ENCODE assay signal across 8 cellular contexts in the genomic region with DNA sequence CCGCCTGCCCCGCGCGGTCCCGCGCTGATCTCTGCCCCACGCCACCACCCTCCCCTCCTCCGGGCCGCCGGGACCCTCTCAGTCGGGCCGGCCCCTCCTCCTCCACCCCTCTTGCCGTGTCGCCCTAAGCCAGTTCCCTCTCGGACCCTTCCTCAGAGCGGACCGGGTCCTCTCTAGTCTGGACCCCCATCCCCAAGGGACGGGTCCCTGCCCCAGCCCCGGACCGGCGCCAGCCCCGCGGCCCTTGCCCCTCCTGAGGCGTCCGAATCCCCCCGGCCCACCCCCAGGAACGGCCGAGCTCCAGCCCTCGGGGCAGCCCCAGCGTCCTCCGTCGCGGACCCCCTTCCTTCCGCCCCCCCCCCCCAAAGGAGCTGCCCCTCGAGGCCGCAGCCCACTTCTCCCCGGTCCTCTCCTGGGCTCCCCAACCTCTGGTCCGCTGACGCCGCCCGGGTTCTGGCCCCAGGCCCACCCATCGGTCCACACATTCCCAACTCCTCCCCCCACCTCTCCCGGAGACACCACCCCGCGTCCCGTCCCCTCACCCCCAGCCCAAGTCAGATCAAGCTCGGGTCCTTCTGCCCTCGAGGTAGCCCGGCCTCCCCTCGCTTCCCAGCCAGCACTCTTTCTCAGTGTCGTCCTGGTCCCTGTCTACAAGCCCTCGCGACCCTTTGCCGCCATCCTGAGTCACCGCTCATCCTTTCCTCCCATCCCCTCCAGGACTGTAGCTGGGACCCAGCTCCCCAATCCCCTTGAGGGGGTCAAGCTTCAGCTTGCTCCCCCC. TPM values are rescaled to one million over a fixed set of nuclear protein-coding genes. Genes with fewer than 3 reads are reported as not detected.
DNase-seq lines count a peak whose midpoint lies in the region; ATAC-seq and TF ChIP-seq lines count a peak whose summit lies in the region.

No MANE protein-coding gene starts in this region.

- peak overlapping the region; percentile 75; the same call in 1 of the 2 replicates for H2AFZ ChIP-seq in SK-N-SH (ENCODE audit: low read depth)

- H3K9me3 ChIP-seq in SK-N-SH, result no peaks in the 10 kb centered on the region

- H3K79me2 ChIP-seq in SK-N-SH (ENCODE audit: insufficient read depth), result peaks cover 12% of the 10 kb centered on the region

- peaks cover 14% of the 10 kb centered on the region for H3F3A ChIP-seq in SK-N-SH (replicated peaks; ENCODE audit: insufficient read depth)

- CTCF ChIA-PET in SK-N-SH (lab: Yijun Ruan, JAX), result interaction anchor here (2.2 to 3.0 kb wide), 3 partner anchors 38 to 235 kb away, joined by 11 to 14 read pairs (median 11); no protein-coding TSS in a partner anchor

- ATAC-seq in naive thymus-derived CD8-positive, alpha-beta T cell, result no peak
- ATAC-seq in GM18519 (IDR thresholded peaks at IDR 0.05; ENCODE audit: low FRiP score, unreplicated experiment), result no peak

- DNase-seq in NCI-H1417 (lab: John Stamatoyannopoulos, UW) (peak in 2 of 3 experiments; percentile 68 to 71), NCI-H1417 treated with DMSO at 0.1 percent for 48 hours (lab: John Stamatoyannopoulos, UW) (no peak), SK-N-SH (peak; percentile 35), endothelial cell (ENCODE audit: low spot score) (no peak), NCI-H2081 (lab: John Stamatoyannopoulos, UW) (no peak), SKM-1 (lab: John Stamatoyannopoulos, UW; ENCODE audit: unreplicated experiment) (no peak)
- peak in 3 of 10 donors; percentile 7 to 15 (median 12) for DNase-seq in naive thymus-derived CD8-positive, alpha-beta T cell

- no peak for TF ChIP-seq EP300 in SK-N-SH (IDR thresholded peaks at IDR 0.05; ENCODE audit: borderline replicate concordance in 1 of 2, low read depth in 1 of 2, low read length in 1 of 2)

- POLR2A ChIA-PET in SK-N-SH (lab: Yijun Ruan, JAX), result no interaction called here
- POLR2A ChIA-PET in naive thymus-derived CD8-positive, alpha-beta T cell (lab: Charles Lee), result interaction anchor here (0.8 to 1.7 kb wide), 5 partner anchors 17 to 149 kb away, joined by 3 to 6 read pairs (median 5); a partner anchor contains a TSS

- H3K4me1 Mint-ChIP-seq in endothelial cell (ENCODE audit: unreplicated experiment), result peaks cover 5% of the 10 kb centered on the region
- H3K4me1 Mint-ChIP-seq in naive thymus-derived CD8-positive, alpha-beta T cell, result peaks cover 10 to 21% (median 19%) of the 10 kb centered on the region in 4 donors

- no peaks in the 10 kb centered on the region for H3K27me3 ChIP-seq in SK-N-SH (ENCODE audit: insufficient read depth)

- H3K4me2 ChIP-seq in SK-N-SH, result peak overlapping the region; percentile 86

- H3K36me3 ChIP-seq in SK-N-SH (replicated peaks in 1 of 2; ENCODE audit: control insufficient read depth in 1 of 2, insufficient read depth in 2 of 2, low read length in 1 of 2), result no peaks in the 10 kb centered on the region

- no peaks in the 10 kb centered on the region for H3K36me3 Mint-ChIP-seq in endothelial cell (ENCODE audit: low read depth, unreplicated experiment)
- H3K36me3 Mint-ChIP-seq in naive thymus-derived CD8-positive, alpha-beta T cell, result no peaks in the 10 kb centered on the region

- no peak for TF ChIP-seq CTCF in SK-N-SH (IDR thresholded peaks at IDR 0.05)
- TF ChIP-seq CTCF in endothelial cell (IDR thresholded peaks at IDR 0.05; ENCODE audit: unreplicated experiment), result no peak

- H3K4me1 ChIP-seq in SK-N-SH (ENCODE audit: control insufficient read depth in 1 of 2, insufficient read depth in 2 of 2, low read depth in 1 of 2, low read length in 1 of 2), result peaks cover 9 to 11% of the 10 kb centered on the region in 2 experiments; a peak in 2 of 4 replicates

- peak overlapping the region; percentile 67 for H3K9ac ChIP-seq in SK-N-SH

- H3K9me2 ChIP-seq in SK-N-SH, result no peaks in the 10 kb centered on the region

- H4K20me1 ChIP-seq in SK-N-SH (ENCODE audit: insufficient read depth), result no peaks in the 10 kb centered on the region

- H3K9me3 Mint-ChIP-seq in endothelial cell (ENCODE audit: unreplicated experiment), result no peaks in the 10 kb centered on the region
- H3K9me3 Mint-ChIP-seq in naive thymus-derived CD8-positive, alpha-beta T cell, result no peaks in the 10 kb centered on the region

- peak overlapping the region; percentile 75 to 81 for H3K4me3 ChIP-seq in SK-N-SH (ENCODE audit: low read depth in 2 of 2, low read length in 1 of 2)

- 3% methylated on average over 45 of the region's 55 CpGs for WGBS in SK-N-SH (ENCODE audit: low lambda C conversion rate)

- H3K27ac Mint-ChIP-seq in endothelial cell (ENCODE audit: unreplicated experiment), result no peak overlapping the region
- peak overlapping the region in 7 of 10 donors; percentile 26 to 89 (median 38) for H3K27ac Mint-ChIP-seq in naive thymus-derived CD8-positive, alpha-beta T cell

- peak overlapping the region; percentile 87 for H3K4me3 Mint-ChIP-seq in endothelial cell (ENCODE audit: unreplicated experiment)
- peak overlapping the region; percentile 76 to 92 (median 80) for H3K4me3 Mint-ChIP-seq in naive thymus-derived CD8-positive, alpha-beta T cell

- H3K27me3 Mint-ChIP-seq in endothelial cell (ENCODE audit: unreplicated experiment), result peaks cover 11% of the 10 kb centered on the region
- H3K27me3 Mint-ChIP-seq in naive thymus-derived CD8-positive, alpha-beta T cell, result peaks cover 0 to 28% (median 0%) of the 10 kb centered on the region in 5 donors

- peak overlapping the region in 1 of 2 experiments; percentile 42; a peak in 1 of 4 replicates for H3K27ac ChIP-seq in SK-N-SH (ENCODE audit: low read depth in 2 of 2, low read length in 1 of 2)

- TF ChIP-seq RAD21 in SK-N-SH (IDR thresholded peaks at IDR 0.05; ENCODE audit: low read length), result no peak

TF ChIP-seq in SK-N-SH, 30 proteins besides CTCF, POLR2A, EP300 and RAD21:
- TF ChIP-seq, protein P1, sequence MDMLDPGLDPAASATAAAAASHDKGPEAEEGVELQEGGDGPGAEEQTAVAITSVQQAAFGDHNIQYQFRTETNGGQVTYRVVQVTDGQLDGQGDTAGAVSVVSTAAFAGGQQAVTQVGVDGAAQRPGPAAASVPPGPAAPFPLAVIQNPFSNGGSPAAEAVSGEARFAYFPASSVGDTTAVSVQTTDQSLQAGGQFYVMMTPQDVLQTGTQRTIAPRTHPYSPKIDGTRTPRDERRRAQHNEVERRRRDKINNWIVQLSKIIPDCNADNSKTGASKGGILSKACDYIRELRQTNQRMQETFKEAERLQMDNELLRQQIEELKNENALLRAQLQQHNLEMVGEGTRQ (IDR thresholded peaks at IDR 0.05; ENCODE audit: borderline replicate concordance, low read depth, low read length), result no peak
- no peak for TF ChIP-seq POLR2AphosphoS5 (IDR thresholded peaks at IDR 0.05; ENCODE audit: low read depth, low read length)
- TF ChIP-seq, protein P2, sequence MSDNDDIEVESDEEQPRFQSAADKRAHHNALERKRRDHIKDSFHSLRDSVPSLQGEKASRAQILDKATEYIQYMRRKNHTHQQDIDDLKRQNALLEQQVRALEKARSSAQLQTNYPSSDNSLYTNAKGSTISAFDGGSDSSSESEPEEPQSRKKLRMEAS (IDR thresholded peaks at IDR 0.05; ENCODE audit: low read depth), result no peak
- TF ChIP-seq MEF2A (IDR thresholded peaks at IDR 0.05; ENCODE audit: borderline replicate concordance, low read depth), result no peak
- TF ChIP-seq RFX5 (IDR thresholded peaks at IDR 0.05; ENCODE audit: low read length), result no peak
- no peak for TF ChIP-seq ELF1 (IDR thresholded peaks at IDR 0.05)
- no peak for TF ChIP-seq FOSL2 (IDR thresholded peaks at IDR 0.05; ENCODE audit: borderline replicate concordance, low read depth)
- TF ChIP-seq, protein P3, sequence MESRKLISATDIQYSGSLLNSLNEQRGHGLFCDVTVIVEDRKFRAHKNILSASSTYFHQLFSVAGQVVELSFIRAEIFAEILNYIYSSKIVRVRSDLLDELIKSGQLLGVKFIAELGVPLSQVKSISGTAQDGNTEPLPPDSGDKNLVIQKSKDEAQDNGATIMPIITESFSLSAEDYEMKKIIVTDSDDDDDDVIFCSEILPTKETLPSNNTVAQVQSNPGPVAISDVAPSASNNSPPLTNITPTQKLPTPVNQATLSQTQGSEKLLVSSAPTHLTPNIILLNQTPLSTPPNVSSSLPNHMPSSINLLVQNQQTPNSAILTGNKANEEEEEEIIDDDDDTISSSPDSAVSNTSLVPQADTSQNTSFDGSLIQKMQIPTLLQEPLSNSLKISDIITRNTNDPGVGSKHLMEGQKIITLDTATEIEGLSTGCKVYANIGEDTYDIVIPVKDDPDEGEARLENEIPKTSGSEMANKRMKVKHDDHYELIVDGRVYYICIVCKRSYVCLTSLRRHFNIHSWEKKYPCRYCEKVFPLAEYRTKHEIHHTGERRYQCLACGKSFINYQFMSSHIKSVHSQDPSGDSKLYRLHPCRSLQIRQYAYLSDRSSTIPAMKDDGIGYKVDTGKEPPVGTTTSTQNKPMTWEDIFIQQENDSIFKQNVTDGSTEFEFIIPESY (IDR thresholded peaks at IDR 0.05; ENCODE audit: borderline replicate concordance, low read depth), result no peak
- TF ChIP-seq TCF12 (IDR thresholded peaks at IDR 0.05), result no peak
- TF ChIP-seq GABPA (IDR thresholded peaks at IDR 0.05; ENCODE audit: low read depth), result no peak
- no peak for TF ChIP-seq RCOR1 (IDR thresholded peaks at IDR 0.05; ENCODE audit: low read length)
- no peak for TF ChIP-seq JUND (IDR thresholded peaks at IDR 0.05)
- TF ChIP-seq RXRA (IDR thresholded peaks at IDR 0.05; ENCODE audit: borderline replicate concordance, low read depth), result no peak
- no peak for TF ChIP-seq NRF1 (IDR thresholded peaks at IDR 0.05; ENCODE audit: low read depth, low read length)
- no peak for TF ChIP-seq TAF1 (IDR thresholded peaks at IDR 0.05; ENCODE audit: borderline replicate concordance, low read depth, low read length)
- no peak for TF ChIP-seq FOXM1 (IDR thresholded peaks at IDR 0.05; ENCODE audit: low read depth)

RNA-seq across cellular contexts. Expression of a gene that starts 0.7 kb away (rescaled TPM):
- 2.5 and 3.5 TPM in 2 replicates for polyA plus RNA-seq in SK-N-SH (2012; rRNA removed)
- 4.5 and 5.6 TPM in 2 replicates for polyA plus RNA-seq in SK-N-SH (2012; cell fraction: cytosol; rRNA removed)
- polyA plus RNA-seq in SK-N-SH (2012; cell fraction: nucleus; rRNA removed), result 2.1 and 5.6 TPM in 2 replicates
- 0.18 TPM for total RNA-seq in endothelial cell (ENCODE audit: unreplicated experiment)
- 1 to 10 TPM in 1 of 2 experiments, under 1 TPM in 1; 0.52 to 1.5 TPM for total RNA-seq in naive thymus-derived CD8-positive, alpha-beta T cell
- under 1 TPM in 2 of 3 donors, not detected in 1; 0.07 to 0.16 TPM for polyA plus RNA-seq in naive thymus-derived CD8-positive, alpha-beta T cell

RNA-seq across cellular contexts. Expression of a gene that starts 45.4 kb away (rescaled TPM):
- polyA plus RNA-seq in SK-N-SH (2012; rRNA removed), result 200 and 208 TPM in 2 replicates
- 96.4 and 123 TPM in 2 replicates for polyA plus RNA-seq in SK-N-SH (2012; cell fraction: cytosol; rRNA removed)
- 63.8 and 108 TPM in 2 replicates for polyA plus RNA-seq in SK-N-SH (2012; cell fraction: nucleus; rRNA removed)
- total RNA-seq in endothelial cell (ENCODE audit: unreplicated experiment), result 23.7 TPM
- 10 to 100 TPM; 27.5 to 29.5 TPM for total RNA-seq in naive thymus-derived CD8-positive, alpha-beta T cell
- 10 to 100 TPM; 59.3 to 86.5 (median 64.2) TPM for polyA plus RNA-seq in naive thymus-derived CD8-positive, alpha-beta T cell

Comparison
In these comparisons a context has a peak if more than half of its experiments do, and no peak if none do; other contexts are left out.
1. DNase-seq: peak in NCI-H1417 (2 of 3) and SK-N-SH (single experiment); none in NCI-H1417 treated with DMSO at 0.1 percent for 48 hours (single experiment), endothelial cell (single experiment), NCI-H2081 (0 of 2) and SKM-1 (single experiment).